Comparison of ENCODE assay signal across 1 cellular context in genomic region chr7:93228302-93228701, GRCh38.
TF ChIP-seq lines count a peak whose summit lies in the region.

No MANE protein-coding gene starts in this region.

TF ChIP-seq in endothelial cell of umbilical vein, 7 proteins besides CTCF, POLR2A, EP300 and RAD21 (continued from another document):
- TF ChIP-seq, protein P1, sequence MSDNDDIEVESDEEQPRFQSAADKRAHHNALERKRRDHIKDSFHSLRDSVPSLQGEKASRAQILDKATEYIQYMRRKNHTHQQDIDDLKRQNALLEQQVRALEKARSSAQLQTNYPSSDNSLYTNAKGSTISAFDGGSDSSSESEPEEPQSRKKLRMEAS (IDR thresholded peaks at IDR 0.05; ENCODE audit: insufficient read depth, insufficient read length) = no peak
- no peak for TF ChIP-seq FOS (IDR thresholded peaks at IDR 0.05; ENCODE audit: borderline replicate concordance, insufficient read depth, low read length)
TF ChIP-seq in endothelial cell of umbilical vein: peak in this region for 0.
